In the genomic region with DNA sequence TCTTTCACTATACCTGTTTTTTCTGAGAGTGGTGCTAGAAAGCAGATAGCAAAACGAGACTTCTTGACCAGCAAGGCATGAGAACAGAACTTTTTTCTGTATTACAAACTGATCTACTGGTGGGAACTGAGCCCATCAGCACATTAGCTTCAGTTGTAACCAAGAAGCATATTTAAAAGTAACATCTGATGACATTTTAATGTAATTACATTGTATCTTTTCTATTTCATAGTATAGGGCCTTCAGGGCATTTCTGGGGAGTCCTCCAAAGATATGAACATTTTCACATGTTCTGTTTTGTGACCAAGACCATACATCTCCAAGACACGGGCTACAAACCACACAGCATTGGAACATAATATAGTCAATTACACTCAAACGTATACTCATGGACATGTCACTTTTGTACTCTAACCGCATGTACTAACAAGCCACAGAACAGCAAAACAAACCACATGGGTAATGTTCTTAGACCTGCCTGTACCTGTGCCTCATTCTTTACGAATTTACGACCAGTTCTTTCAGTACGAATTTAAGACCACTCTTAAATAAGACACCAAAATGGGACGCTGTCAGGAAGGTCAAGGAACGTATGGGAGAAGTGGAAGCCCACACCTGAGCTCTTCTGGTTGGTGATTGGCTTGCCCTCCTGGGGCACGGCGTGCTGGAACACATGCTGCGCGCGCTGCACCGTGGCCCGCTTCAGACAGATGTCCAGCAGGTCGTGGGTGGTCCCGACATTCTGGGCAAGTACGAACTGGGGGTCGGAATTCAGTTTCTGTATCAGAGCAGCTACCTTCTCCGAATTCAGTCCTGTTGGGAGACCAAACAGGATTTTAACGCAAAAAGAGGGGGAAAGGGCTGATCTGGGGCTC, we compare ENCODE assay signal across 8 cellular contexts. TPM values are rescaled to one million over a fixed set of nuclear protein-coding genes. Genes with fewer than 3 reads are reported as not detected.
DNase-seq lines count a peak whose midpoint lies in the region; ATAC-seq and TF ChIP-seq lines count a peak whose summit lies in the region.

No MANE protein-coding gene starts in this region.

- peak; percentile 62 for DNase-seq in GM10266 (ENCODE audit: extremely low spot score)
- DNase-seq in NCI-H82 (lab: John Stamatoyannopoulos, UW) = peak; percentile 85
- DNase-seq in activated T-cell treated with anti-CD3 and anti-CD28 coated beads, Interleukin-2, amount 50 U/mL, for 72 hours = peak; percentile 39 to 51
- DNase-seq in foreskin fibroblast = peak; percentile 25 to 64
- peak; percentile 50 to 81 for DNase-seq in aorta

- intact Hi-C loops in aorta (cut with DNase I) = loop anchor here in 1 of 2 donors (10.0 kb wide), 2 partner anchors 84 to 144 kb away; partner anchors contain the start of gene CPD

- H3K4me3 Mint-ChIP-seq in activated T-cell treated with anti-CD3 and anti-CD28 coated beads, Interleukin-2, amount 50 U/mL, for 72 hours = peak overlapping the region; percentile 91 to 93

- H3K9me3 ChIP-seq in neutrophil = no peaks in the 10 kb centered on the region
- no peaks in the 10 kb centered on the region for H3K9me3 ChIP-seq in aorta (ENCODE audit: control insufficient read depth, low read length)

- WGBS in aorta, 2 donors = 2% methylated on average over 21 to 22 of the region's 22 CpGs

- no peaks in the 10 kb centered on the region for H3K36me3 ChIP-seq in neutrophil
- H3K36me3 ChIP-seq in aorta (ENCODE audit: control insufficient read depth in 1 of 2, insufficient read depth in 2 of 2, low read length in 1 of 2) = peaks cover 0 to 3% of the 10 kb centered on the region in 2 donors

- H3K9me3 Mint-ChIP-seq in activated T-cell treated with anti-CD3 and anti-CD28 coated beads, Interleukin-2, amount 50 U/mL, for 72 hours = no peaks in the 10 kb centered on the region

- peak overlapping the region; percentile 81 to 99 for H3K4me3 ChIP-seq in foreskin fibroblast (ENCODE audit: low read depth in 1 of 2, low read length in 2 of 2)
- peak overlapping the region; percentile 64 to 76 for H3K4me3 ChIP-seq in neutrophil (ENCODE audit: low read depth in 1 of 2, low read length in 1 of 2)
- peak overlapping the region; percentile 81 to 82 for H3K4me3 ChIP-seq in aorta (ENCODE audit: low read length in 2 of 2)

- peaks cover 20% of the 10 kb centered on the region for H3K4me1 Mint-ChIP-seq in activated T-cell treated with anti-CD3 and anti-CD28 coated beads, Interleukin-2, amount 50 U/mL, for 72 hours (ENCODE audit: low read depth)

- H3K4me1 ChIP-seq in neutrophil (ENCODE audit: control insufficient read depth in 1 of 2, insufficient read depth in 1 of 2, low read depth in 1 of 2, low read length in 1 of 2) = peaks cover 12 to 16% of the 10 kb centered on the region in 2 experiments
- H3K4me1 ChIP-seq in aorta (ENCODE audit: control insufficient read depth in 1 of 2, insufficient read depth in 2 of 2, low read length in 2 of 2) = no peaks in the 10 kb centered on the region

- TF ChIP-seq CTCF in GM10266 (IDR thresholded peaks at IDR 0.05; ENCODE audit: control insufficient read depth, insufficient read depth, low read depth, missing control alignments) = no peak
- TF ChIP-seq CTCF in foreskin fibroblast (IDR thresholded peaks at IDR 0.05; ENCODE audit: low read depth, low read length) = no peak
- TF ChIP-seq CTCF in neutrophil (IDR thresholded peaks at IDR 0.05) = no peak

- H3K27me3 ChIP-seq in neutrophil (peaks cover 53% of the 10 kb centered on the region), aorta (ENCODE audit: control insufficient read depth in 1 of 2, insufficient read depth in 2 of 2, low read length in 1 of 2) (no peaks in the 10 kb centered on the region)

- no peak overlapping the region for H3K27ac ChIP-seq in neutrophil
- no peak overlapping the region for H3K27ac ChIP-seq in aorta (ENCODE audit: low read depth in 1 of 2, low read length in 2 of 2)

- peak overlapping the region; percentile 76 for H3K27ac Mint-ChIP-seq in activated T-cell treated with anti-CD3 and anti-CD28 coated beads, Interleukin-2, amount 50 U/mL, for 72 hours

- H3K27me3 Mint-ChIP-seq in activated T-cell treated with anti-CD3 and anti-CD28 coated beads, Interleukin-2, amount 50 U/mL, for 72 hours (ENCODE audit: low read depth) = no peaks in the 10 kb centered on the region

- ATAC-seq in HG02588 (IDR thresholded peaks at IDR 0.05; ENCODE audit: unreplicated experiment) = peak; percentile 30
- ATAC-seq in activated T-cell treated with anti-CD3 and anti-CD28 coated beads, Interleukin-2, amount 50 U/mL, for 72 hours (replicated peaks in 1 of 2) = peak; percentile 83 to 86
- ATAC-seq in aorta (ENCODE audit: low FRiP score) = peak; percentile 49
- ATAC-seq in HG02938 (IDR thresholded peaks at IDR 0.05; ENCODE audit: unreplicated experiment) = no peak

- peaks cover 3 to 19% of the 10 kb centered on the region in 2 donors for H3K36me3 Mint-ChIP-seq in activated T-cell treated with anti-CD3 and anti-CD28 coated beads, Interleukin-2, amount 50 U/mL, for 72 hours (ENCODE audit: insufficient read depth in 2 of 2)

RNA-seq across cellular contexts. Expression of gene BLMH, which starts 0.8 kb away (rescaled TPM):
- total RNA-seq in activated T-cell treated with anti-CD3 and anti-CD28 coated beads, Interleukin-2, amount 50 U/mL, for 72 hours = 10 to 100 TPM; 49.5 to 63.9 TPM
- total RNA-seq in aorta = 10 to 100 TPM; 28.5 to 37.8 TPM
- polyA plus RNA-seq in aorta = 10 to 100 TPM; 20.0 to 26.3 TPM

RNA-seq across cellular contexts. Expression of gene TMIGD1, which starts 42.9 kb away (rescaled TPM):
- total RNA-seq in activated T-cell treated with anti-CD3 and anti-CD28 coated beads, Interleukin-2, amount 50 U/mL, for 72 hours = not detected
- not detected for total RNA-seq in aorta
- polyA plus RNA-seq in aorta = 1 to 10 TPM in 1 of 2 donors, not detected in 1; 1.9 TPM

RNA-seq across cellular contexts. Expression of gene SLC6A4, which starts 55.4 kb away (rescaled TPM):
- under 1 TPM in 1 of 2 donors, not detected in 1; 0.05 TPM for total RNA-seq in activated T-cell treated with anti-CD3 and anti-CD28 coated beads, Interleukin-2, amount 50 U/mL, for 72 hours
- total RNA-seq in aorta = under 1 TPM; 0.27 to 0.45 TPM
- polyA plus RNA-seq in aorta = 1 to 10 TPM in 1 of 2 donors, under 1 TPM in 1; 0.13 to 1.1 TPM
